Comparison of ENCODE assay signal across 23 cellular contexts in genomic region chrX:68840256-68840655, GRCh38. TPM values are rescaled to one million over a fixed set of nuclear protein-coding genes. Genes with fewer than 3 reads are reported as not detected.
DNase-seq lines count a peak whose midpoint lies in the region; ATAC-seq and TF ChIP-seq lines count a peak whose summit lies in the region.
"Had no signal": no experiment of that assay in that cellular context is flagged by ENCODE, and none has a peak within 500 bp of the region (broad histone marks: within the 10 kb centered on the region; RNA-seq: fewer than 3 reads in every experiment).

No MANE protein-coding gene starts in this region.

- H3K56ac ChIP-seq in IMR-90 (ENCODE audit: extremely low read depth, insufficient read depth, low read length) = no peak overlapping the region

- no peak overlapping the region for H3K18ac ChIP-seq in IMR-90 (ENCODE audit: low read depth, low read length)

- no peaks in the 10 kb centered on the region for H3K9me3 ChIP-seq in IMR-90 (ENCODE audit: control insufficient read depth, insufficient read depth, low read length)
- H3K9me3 ChIP-seq in subcutaneous abdominal adipose tissue (ENCODE audit: control insufficient read depth in 5 of 5, low read length in 5 of 5) = no peaks in the 10 kb centered on the region
- no peaks in the 10 kb centered on the region for H3K9me3 ChIP-seq in body of pancreas
- H3K9me3 ChIP-seq: BLaER1 treated with 17β-estradiol and CSF1 and Interleukin-3, amounts not matched to agents 10 nM and 100 nM; MG63; SJCRH30 had no signal

- no peak overlapping the region for H2BK15ac ChIP-seq in IMR-90 (ENCODE audit: low read depth, low read length)

- H3K4me3 ChIP-seq in IMR-90 (ENCODE audit: insufficient read depth, low read depth, low read length) = no peak overlapping the region
- no peak overlapping the region for H3K4me3 ChIP-seq in subcutaneous abdominal adipose tissue (ENCODE audit: low read depth in 1 of 5, low read length in 5 of 5)
- no peak overlapping the region for H3K4me3 ChIP-seq in body of pancreas
- H3K4me3 ChIP-seq: BLaER1 treated with 17β-estradiol and CSF1 and Interleukin-3, amounts not matched to agents 10 nM and 100 nM; GM23248; MG63; SJCRH30 had no signal

- ATAC-seq in IMR-90 (ENCODE audit: low read depth) (no peak), body of pancreas (no peak)
- ATAC-seq: Right ventricle myocardium inferior, SK-N-SH treated with all-trans-retinoic acid at 6 μM for 48 hours had no signal

- no peak for TF ChIP-seq CTCF in IMR-90 (conservative IDR thresholded peaks at IDR 0.05; ENCODE audit: low read depth, low read length)
- TF ChIP-seq CTCF in brain (conservative IDR thresholded peaks at IDR 0.05) = no peak
- TF ChIP-seq CTCF in body of pancreas (IDR thresholded peaks at IDR 0.05) = no peak

- peaks cover 93% of the 10 kb centered on the region for H3K4me1 Mint-ChIP-seq in brain

- dilution Hi-C loops in IMR-90 (cut with HindIII; ENCODE audit: low sequenced_read_pairs, unreplicated experiment) = no loop called here

- in situ Hi-C loops in IMR-90 (cut with MboI; ENCODE audit: low sequenced_read_pairs) = loop anchor here (25.0 kb wide), 1 partner anchor 197 kb away; no protein-coding TSS in a partner anchor

- no peak overlapping the region for H2BK5ac ChIP-seq in IMR-90 (ENCODE audit: low read depth, low read length, poor library complexity, severe bottlenecking)

- no peak overlapping the region for H4K5ac ChIP-seq in IMR-90 (ENCODE audit: low read depth, low read length)

- CTCF ChIA-PET in IMR-90 (lab: Yijun Ruan, JAX) = no interaction called here

- H3K4ac ChIP-seq in IMR-90 (ENCODE audit: low read depth, low read length) = no peak overlapping the region

- H4K8ac ChIP-seq in IMR-90 (ENCODE audit: low read depth in 2 of 2, low read length in 2 of 2) = no peak overlapping the region

- H4K91ac ChIP-seq in IMR-90 (ENCODE audit: insufficient read depth, low read depth, low read length) = no peak overlapping the region

- H3K4me1 ChIP-seq in IMR-90 (ENCODE audit: control insufficient read depth, insufficient read depth, low read length) (peaks cover 3% of the 10 kb centered on the region; the same call in 1 of the 2 replicates), subcutaneous abdominal adipose tissue (ENCODE audit: control insufficient read depth in 5 of 5, insufficient read depth in 5 of 5, low read length in 5 of 5) (peaks cover 2 to 77% (median 64%) of the 10 kb centered on the region in 5 donors), body of pancreas (peaks cover 17% of the 10 kb centered on the region)
- H3K4me1 ChIP-seq: SJCRH30 had no signal

- peaks cover 46% of the 10 kb centered on the region for H3K36me3 Mint-ChIP-seq in brain

- no peak overlapping the region for H3K9ac ChIP-seq in IMR-90 (ENCODE audit: low read depth, low read length)
- no peak overlapping the region for H3K9ac ChIP-seq in subcutaneous abdominal adipose tissue (ENCODE audit: low read length in 5 of 5)
- H3K9ac ChIP-seq: BLaER1 treated with 17β-estradiol and CSF1 and Interleukin-3, amounts not matched to agents 10 nM and 100 nM; GM23248 had no signal

- no TSS peak for BruUV-seq in IMR-90 (replicated peaks; lab: Mats Ljungman, UMichigan)

- no peak overlapping the region for H2AK9ac ChIP-seq in IMR-90 (replicated peaks; ENCODE audit: low read depth, low read length, poor library complexity)

- 98% methylated on average over 10 of the region's 22 CpGs; no CpG with 5 or more reads in 1 of the 2 experiments for WGBS in IMR-90 (ENCODE audit: extremely low coverage in 2 of 2, insufficient read length in 1 of 2), 2 experiments
- 75% methylated on average over 8 of the region's 22 CpGs; no CpG with 5 or more reads in 1 of the 2 donors for WGBS in body of pancreas, 2 donors

- H3K27ac ChIP-seq in IMR-90 (ENCODE audit: insufficient read depth, low read length) (no peak overlapping the region), subcutaneous abdominal adipose tissue (ENCODE audit: low read depth, low read length) (peak overlapping the region; percentile 41), body of pancreas (no peak overlapping the region)
- H3K27ac ChIP-seq: GM23248, SJCRH30 had no signal

- H3K27me3 Mint-ChIP-seq in brain = no peaks in the 10 kb centered on the region
- H3K27me3 Mint-ChIP-seq: CD4-positive, alpha-beta memory T cell had no signal

- H3K9me3 Mint-ChIP-seq in brain = no peaks in the 10 kb centered on the region
- H3K9me3 Mint-ChIP-seq: CD4-positive, alpha-beta memory T cell had no signal

- peaks cover 28% of the 10 kb centered on the region for H4K20me1 ChIP-seq in IMR-90 (ENCODE audit: insufficient read depth, low read length)

- H2BK120ac ChIP-seq in IMR-90 (ENCODE audit: low read depth, low read length) = no peak overlapping the region

- TF ChIP-seq RAD21 in IMR-90 (IDR thresholded peaks at IDR 0.05; ENCODE audit: low read length) = no peak

- no peak overlapping the region for H3K23ac ChIP-seq in IMR-90 (ENCODE audit: low read depth, low read length)

- H3K79me1 ChIP-seq in IMR-90 (ENCODE audit: low read depth in 1 of 2, low read length in 2 of 2) = peaks cover 0 to 24% of the 10 kb centered on the region in 2 experiments; a peak in 2 of 4 replicates

- H2BK20ac ChIP-seq in IMR-90 (ENCODE audit: low read depth, low read length) = no peak overlapping the region

- no peak for DNase-seq in IMR-90
- DNase-seq in mesenteric fat pad (ENCODE audit: low spot score) = peak; percentile 81
- no peak for DNase-seq in Ammon's horn (ENCODE audit: low spot score)
- DNase-seq in body of pancreas = no peak
- no peak for DNase-seq in MV-4-11 (lab: John Stamatoyannopoulos, UW)
- DNase-seq: CD4-positive, alpha-beta memory T cell; COR-L47; DMS53; GM23248; H7; KG1; MG63; NCI-H1417; NCI-H1694; NCI-H2029 treated with DMSO at 0.1 percent for 48 hours; NCI-H2227 treated with DMSO at 0.1 percent for 48 hours; NCI-H69; SJCRH30 had no signal

- H2AFZ ChIP-seq in IMR-90 (replicated peaks; ENCODE audit: low read length, poor library complexity) = peak overlapping the region; percentile 23
- H2AFZ ChIP-seq: GM23248 had no signal

- intact Hi-C loops in IMR-90 (cut with micrococcal nuclease) (no loop called here), body of pancreas (cut with DNase I) (no loop called here)

- H3K14ac ChIP-seq in IMR-90 (replicated peaks; ENCODE audit: low read depth, low read length) = no peak overlapping the region

- no peak overlapping the region for H3K4me2 ChIP-seq in IMR-90 (ENCODE audit: low read depth, low read length)

- H3K27ac Mint-ChIP-seq in brain = peak overlapping the region in 3 of 5 experiments; percentile 53 to 75 (median 61)
- H3K27ac Mint-ChIP-seq: CD4-positive, alpha-beta memory T cell had no signal

- TF ChIP-seq POLR2A in IMR-90 (IDR thresholded peaks at IDR 0.05; ENCODE audit: low read depth, low read length) = no peak
- no peak for TF ChIP-seq POLR2A in body of pancreas (IDR thresholded peaks at IDR 0.05)

- peaks cover 22% of the 10 kb centered on the region; the same call in 1 of the 2 replicates for H3K36me3 ChIP-seq in IMR-90 (ENCODE audit: control insufficient read depth, insufficient read depth, low read length)
- peaks cover 0 to 42% (median 30%) of the 10 kb centered on the region in 5 donors for H3K36me3 ChIP-seq in subcutaneous abdominal adipose tissue (ENCODE audit: control insufficient read depth in 5 of 5, insufficient read depth in 5 of 5, low read length in 5 of 5)
- H3K36me3 ChIP-seq in body of pancreas (replicated peaks in 1 of 2; ENCODE audit: insufficient read depth in 1 of 2, low read depth in 2 of 2) = no peaks in the 10 kb centered on the region
- H3K36me3 ChIP-seq: MG63, SJCRH30 had no signal

- H3K4me3 Mint-ChIP-seq in brain = no peak overlapping the region
- H3K4me3 Mint-ChIP-seq: CD4-positive, alpha-beta memory T cell had no signal

- POLR2A ChIA-PET in IMR-90 (lab: Charles Lee; ENCODE audit: unreplicated experiment) = no interaction called here

- H3K9me1 ChIP-seq in IMR-90 (ENCODE audit: insufficient read depth, low read length) = peaks cover 5% of the 10 kb centered on the region; the same call in 1 of the 2 replicates

- no peak overlapping the region for H2AK5ac ChIP-seq in IMR-90 (ENCODE audit: low read depth, low read length)

- H3K27me3 ChIP-seq in IMR-90 (ENCODE audit: control insufficient read depth, insufficient read depth, low read length) (no peaks in the 10 kb centered on the region; the same call in 1 of the 2 replicates), subcutaneous abdominal adipose tissue (ENCODE audit: control insufficient read depth in 5 of 5, insufficient read depth in 4 of 5, low read length in 5 of 5) (peaks cover 3 to 15% (median 10%) of the 10 kb centered on the region in 5 donors), body of pancreas (no peaks in the 10 kb centered on the region)
- H3K27me3 ChIP-seq: MG63, SJCRH30 had no signal

TF ChIP-seq in IMR-90, 13 proteins besides CTCF, POLR2A, EP300 and RAD21:
- TF ChIP-seq CEBPB (IDR thresholded peaks at IDR 0.05; ENCODE audit: low read depth, low read length) = peak; percentile 36; the same call in 1 of the 2 replicates
- no peak for TF ChIP-seq RFX5 (IDR thresholded peaks at IDR 0.05; ENCODE audit: low read depth, low read length)

RNA-seq across cellular contexts. Expression of gene EFNB1, which starts 11.4 kb away (rescaled TPM):
- total RNA-seq in IMR-90 (2012; rRNA removed) (17.8 and 17.9 TPM in 2 replicates), mesenteric fat pad (78.9 TPM), body of pancreas (10 to 100 TPM; 10.9 to 12.5 TPM)
- polyA plus RNA-seq in IMR-90 (2012; rRNA removed) (26.8 and 28.9 TPM in 2 replicates), brain (ENCODE audit: insufficient read depth, low read depth, low replicate concordance) (21.3 TPM)
- 21.0 and 40.2 TPM in 2 replicates for polyA plus RNA-seq in IMR-90 (2012; cell fraction: cytosol; rRNA removed)
- 20.1 and 22.0 TPM in 2 replicates for polyA plus RNA-seq in IMR-90 (2012; cell fraction: nucleus; rRNA removed; ENCODE audit: low replicate concordance)
